Comparison of ENCODE assay signal across 33 cellular contexts in the genomic region with DNA sequence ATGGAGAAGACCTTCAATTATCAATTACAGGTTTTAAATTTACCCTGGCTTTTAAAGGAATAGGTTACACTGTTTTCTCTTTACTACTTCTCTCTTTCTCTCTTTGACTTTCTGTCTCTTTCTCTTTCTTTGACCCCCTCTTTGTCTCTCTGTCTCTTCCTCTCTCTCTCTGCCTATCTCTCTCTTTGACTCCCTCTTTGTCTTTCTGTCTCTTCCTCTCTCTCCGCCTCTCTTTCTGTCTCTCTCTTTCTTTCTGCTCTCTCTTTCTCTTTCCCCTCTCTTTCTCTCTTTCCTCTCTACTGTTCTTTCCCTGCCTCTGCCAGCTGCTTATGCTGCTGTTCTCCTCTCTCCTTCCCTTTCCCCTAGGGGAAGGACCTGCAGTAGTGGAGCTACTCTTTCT.
"Had no signal": no experiment of that assay in that cellular context is flagged by ENCODE, and none has a peak within 500 bp of the region (broad histone marks: within the 10 kb centered on the region; RNA-seq: fewer than 3 reads in every experiment).

No MANE protein-coding gene starts in this region.

- H3K4me1 Mint-ChIP-seq: activated B cell treated with CpG ODN at 0.5 μM for 24 hours; activated T-helper 17 cell treated with anti-CD3 and anti-CD28 coated beads, Interleukin-2, amount 50 U/mL, for 72 hours; T-helper 17 cell had no signal

- H3K4me3 ChIP-seq: gastrocnemius medialis, heart left ventricle had no signal

- H3K4me3 Mint-ChIP-seq: activated B cell treated with CpG ODN at 0.5 μM for 24 hours; activated CD8-positive, alpha-beta T cell treated with anti-CD3 and anti-CD28 coated beads for 36 hours; activated naive CD8-positive, alpha-beta T cell; activated T-cell treated with anti-CD3 and anti-CD28 coated beads, Interleukin-2, amount 50 U/mL, for 4 hours; activated T-helper 17 cell treated with anti-CD3 and anti-CD28 coated beads, Interleukin-2, amount 50 U/mL, for 72 hours; effector memory CD8-positive, alpha-beta T cell; T-helper 17 cell; T-helper 2 cell treated with Interferon-gamma antibody and Interleukin-4, amounts not matched to agents 5 μg/mL and 100 μg/mL, for 36 hours had no signal

- ATAC-seq: activated CD4-positive, CD25-positive, alpha-beta regulatory T cell treated with anti-CD3 and anti-CD28 coated beads, Interleukin-2, amount 50 U/mL, for 24 hours; activated CD8-positive, alpha-beta T cell treated with anti-CD3 and anti-CD28 coated beads for 36 hours; activated T-cell treated with anti-CD3 and anti-CD28 coated beads, Interleukin-2, amount 50 U/mL, for 4 hours; activated T-helper 17 cell treated with anti-CD3 and anti-CD28 coated beads, Interleukin-2, amount 50 U/mL, for 72 hours; effector memory CD8-positive, alpha-beta T cell; esophagus mucosa; foreskin keratinocyte; gastrocnemius medialis; heart left ventricle; T-helper 17 cell had no signal

- H3K27me3 ChIP-seq: brain microvascular endothelial cell, foreskin keratinocyte, gastrocnemius medialis, heart left ventricle had no signal

- DNase-seq: activated B cell treated with CpG ODN at 0.5 μM for 24 hours; activated CD4-positive, alpha-beta T cell treated with anti-CD3 and anti-CD28 coated beads for 48 hours; activated CD4-positive, alpha-beta T cell treated with anti-CD3 and anti-CD28 coated beads, Interleukin-2, amount 50 U/mL, for 1 hour; activated CD4-positive, alpha-beta T cell treated with anti-CD3 and anti-CD28 coated beads, Interleukin-2, amount 50 U/mL, for 48 hours; activated CD8-positive, alpha-beta memory T cell treated with anti-CD3 and anti-CD28 coated beads for 24 hours; activated CD8-positive, alpha-beta T cell treated with anti-CD3 and anti-CD28 coated beads for 36 hours; activated effector memory CD4-positive, alpha-beta T cell treated with Interleukin-2 at 50 U/mL for 16 hours; activated gamma-delta T cell treated with Interleukin-2 at 50 U/mL for 16 hours; activated naive CD4-positive, alpha-beta T cell treated with anti-CD3 and anti-CD28 coated beads, Interleukin-2, amount 50 U/mL, for 16 hours; activated naive CD4-positive, alpha-beta T cell treated with Interleukin-2 at 50 U/mL for 16 hours; activated T-cell treated with anti-CD3 and anti-CD28 coated beads, Interleukin-2, amount 50 U/mL, for 4 hours; amniotic stem cell; anterior cingulate cortex; brain microvascular endothelial cell; cortex of kidney; dermis blood vessel endothelial cell; effector CD4-positive, alpha-beta T cell; effector memory CD8-positive, alpha-beta T cell; foreskin keratinocyte; gastrocnemius medialis; glutamatergic neuron; heart left ventricle; T-helper 17 cell; T1000 had no signal

- H3K9me3 ChIP-seq: gastrocnemius medialis had no signal

- H3K4me1 ChIP-seq: foreskin keratinocyte, gastrocnemius medialis, heart left ventricle had no signal

- H3K27ac Mint-ChIP-seq: activated B cell treated with CpG ODN at 0.5 μM for 24 hours; activated CD8-positive, alpha-beta T cell treated with anti-CD3 and anti-CD28 coated beads for 36 hours; activated naive CD8-positive, alpha-beta T cell; activated T-helper 17 cell treated with anti-CD3 and anti-CD28 coated beads, Interleukin-2, amount 50 U/mL, for 72 hours; effector memory CD8-positive, alpha-beta T cell; T-helper 17 cell; T-helper 2 cell treated with Interferon-gamma antibody and Interleukin-4, amounts not matched to agents 5 μg/mL and 100 μg/mL, for 36 hours had no signal

- H3K36me3 ChIP-seq: brain microvascular endothelial cell, gastrocnemius medialis, heart left ventricle, WERI-Rb-1 had no signal

- H3K27ac ChIP-seq: brain microvascular endothelial cell, foreskin keratinocyte, gastrocnemius medialis, heart left ventricle, WERI-Rb-1 had no signal

- FAIRE-seq: astrocyte, colon, endometrium had no signal
